ENCODE assay signal across 5 cellular contexts in genomic region chr5:61924251-61924650, GRCh38.
"Had no signal": no experiment of that assay in that cellular context is flagged by ENCODE, and none has a peak within 500 bp of the region (broad histone marks: within the 10 kb centered on the region; RNA-seq: fewer than 3 reads in every experiment).

No MANE protein-coding gene starts in this region.

- H3K4me2 ChIP-seq: GM23338 had no signal

- DNase-seq: H9, HCEC 1CT had no signal

- H3K4me3 ChIP-seq: GM23338 had no signal

- ATAC-seq: GM23338, HepG2 had no signal

- H3K27ac ChIP-seq: HL-60 had no signal

- H2AFZ ChIP-seq: GM23338 had no signal
